Comparison of ENCODE assay signal across 9 cellular contexts in the genomic region with DNA sequence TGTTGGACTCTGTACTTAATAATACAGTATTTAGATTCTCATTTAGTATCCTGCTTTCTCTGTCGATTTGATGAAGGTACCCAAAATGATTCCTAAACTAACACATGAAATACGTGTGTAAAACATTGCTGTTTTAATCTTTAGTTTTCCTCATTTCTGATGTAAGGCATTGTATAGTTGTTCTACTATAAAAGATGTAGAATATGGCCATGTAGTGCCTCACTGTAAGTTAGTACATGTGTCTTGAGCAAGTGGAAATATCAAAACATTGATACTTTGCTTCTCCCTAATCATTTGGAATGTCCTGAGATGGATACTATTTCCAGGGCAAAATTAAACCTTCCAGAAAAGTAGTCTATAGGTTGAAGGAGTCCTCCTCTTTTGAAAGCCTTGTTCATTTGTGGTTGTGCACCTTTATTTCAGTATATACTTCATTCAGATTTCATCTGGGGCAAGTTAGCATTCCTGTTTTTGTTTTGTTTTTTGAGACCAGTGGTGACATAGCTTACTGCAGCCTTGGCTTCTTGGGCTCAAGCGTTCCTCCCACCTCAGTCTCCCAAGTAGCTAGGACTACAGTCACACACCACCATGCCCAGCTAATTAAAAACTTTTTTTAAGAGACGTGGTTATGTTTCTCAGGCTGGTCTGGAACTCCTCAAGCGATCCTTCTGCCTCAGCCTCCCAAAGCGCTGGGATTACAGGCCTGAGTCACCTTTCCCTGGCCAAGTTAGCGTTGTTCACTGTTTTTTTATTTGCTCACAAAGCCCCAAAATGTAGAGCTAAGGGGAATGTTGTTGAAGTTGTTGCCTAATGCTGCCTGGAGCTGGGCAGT. TPM values are rescaled to one million over a fixed set of nuclear protein-coding genes. Genes with fewer than 3 reads are reported as not detected.
DNase-seq lines count a peak whose midpoint lies in the region; ATAC-seq and TF ChIP-seq lines count a peak whose summit lies in the region.
"Had no signal": no experiment of that assay in that cellular context is flagged by ENCODE, and none has a peak within 500 bp of the region (broad histone marks: within the 10 kb centered on the region; RNA-seq: fewer than 3 reads in every experiment).

No MANE protein-coding gene starts in this region.

- WGBS in hepatocyte (ENCODE audit: low lambda C conversion rate, missing lambda C conversion rate) = 80% methylated on average over 7 of the region's 7 CpGs

- H3K9me2 ChIP-seq in hepatocyte (replicated peaks; ENCODE audit: insufficient read depth) = no peaks in the 10 kb centered on the region

- H3K4me1 Mint-ChIP-seq in activated naive CD8-positive, alpha-beta T cell (ENCODE audit: low read depth) = peaks cover 88% of the 10 kb centered on the region

- H3K27ac Mint-ChIP-seq in activated naive CD8-positive, alpha-beta T cell = peak overlapping the region; percentile 74

- TF ChIP-seq CTCF in cardiac muscle cell (IDR thresholded peaks at IDR 0.05; ENCODE audit: low read depth, low read length) (peak; percentile 8), hepatocyte (IDR thresholded peaks at IDR 0.05; ENCODE audit: poor library complexity) (no peak)

- ATAC-seq in Right ventricle myocardium superior (ENCODE audit: poor library complexity) = no peak
- no peak for ATAC-seq in HG02938 (IDR thresholded peaks at IDR 0.05; ENCODE audit: unreplicated experiment)
- no peak for ATAC-seq in HG02571 (IDR thresholded peaks at IDR 0.05; ENCODE audit: unreplicated experiment)
- ATAC-seq in HG02884 (IDR thresholded peaks at IDR 0.05; ENCODE audit: unreplicated experiment) = no peak

- H3K9me3 Mint-ChIP-seq in activated naive CD8-positive, alpha-beta T cell (ENCODE audit: low read depth) = no peaks in the 10 kb centered on the region

- H3K4me3 ChIP-seq in cardiac muscle cell (no peak overlapping the region), hepatocyte (no peak overlapping the region)

- H2AFZ ChIP-seq in hepatocyte = no peak overlapping the region

- intact Hi-C loops in Right ventricle myocardium superior (cut with DNase I) = loop anchor here (10.0 kb wide), 1 partner anchor 249 kb away; no protein-coding TSS in a partner anchor

- peak overlapping the region; percentile 55 for H3K4me3 Mint-ChIP-seq in activated naive CD8-positive, alpha-beta T cell

- DNase-seq in cardiac muscle cell (ENCODE audit: low read depth in 1 of 2, low spot score in 1 of 2) = peak in 1 of 2 donors; percentile 54
- DNase-seq in Right ventricle myocardium superior = no peak
- no peak for DNase-seq in hepatocyte (ENCODE audit: low spot score)
- no peak for DNase-seq in NCI-H69 (lab: John Stamatoyannopoulos, UW)
- DNase-seq: Caco-2 had no signal

- H3K36me3 Mint-ChIP-seq in activated naive CD8-positive, alpha-beta T cell = peaks cover 26% of the 10 kb centered on the region

- no peaks in the 10 kb centered on the region for H3K27me3 Mint-ChIP-seq in activated naive CD8-positive, alpha-beta T cell

- H3K27ac ChIP-seq in cardiac muscle cell (peak overlapping the region; percentile 38), hepatocyte (peak overlapping the region; percentile 24)

- H3K79me2 ChIP-seq in hepatocyte = peaks cover 69% of the 10 kb centered on the region

- H3K9me3 ChIP-seq in cardiac muscle cell (ENCODE audit: low read depth) = no peaks in the 10 kb centered on the region
- no peaks in the 10 kb centered on the region for H3K9me3 ChIP-seq in hepatocyte (ENCODE audit: low read depth)
- H3K9me3 ChIP-seq: Caco-2 had no signal

- H3K4me1 ChIP-seq in cardiac muscle cell (ENCODE audit: low read depth) (peaks cover 32% of the 10 kb centered on the region), hepatocyte (ENCODE audit: insufficient read depth) (peaks cover 51% of the 10 kb centered on the region)

- H3K36me3 ChIP-seq in cardiac muscle cell (peaks cover 70% of the 10 kb centered on the region), hepatocyte (replicated peaks; ENCODE audit: insufficient read depth, low read depth) (peaks cover 7% of the 10 kb centered on the region)

- no peak overlapping the region for H3K4me2 ChIP-seq in hepatocyte

- no peaks in the 10 kb centered on the region for H3K27me3 ChIP-seq in cardiac muscle cell
- no peaks in the 10 kb centered on the region for H3K27me3 ChIP-seq in hepatocyte

- H4K20me1 ChIP-seq in hepatocyte (ENCODE audit: insufficient read depth, poor library complexity, severe bottlenecking) = peaks cover 98% of the 10 kb centered on the region

RNA-seq across cellular contexts. Expression of a gene that starts 11.6 kb away (rescaled TPM):
- total RNA-seq in cardiac muscle cell (122 and 127 TPM in 2 replicates), Right ventricle myocardium superior (122 TPM), hepatocyte (115 and 135 TPM in 2 replicates)
- polyA plus RNA-seq in cardiac muscle cell (160 and 184 TPM in 2 replicates), hepatocyte (190 and 192 TPM in 2 replicates)

RNA-seq across cellular contexts. Expression of a gene that starts 58.5 kb away (rescaled TPM):
- 16.6 and 17.1 TPM in 2 replicates for total RNA-seq in cardiac muscle cell
- 22.5 and 35.3 TPM in 2 replicates for polyA plus RNA-seq in cardiac muscle cell
- total RNA-seq in Right ventricle myocardium superior = 21.2 TPM
- 37.9 and 39.1 TPM in 2 replicates for total RNA-seq in hepatocyte
- 27.7 and 30.5 TPM in 2 replicates for polyA plus RNA-seq in hepatocyte
